Comparison of ENCODE assay signal across 8 cellular contexts in the genomic region with DNA sequence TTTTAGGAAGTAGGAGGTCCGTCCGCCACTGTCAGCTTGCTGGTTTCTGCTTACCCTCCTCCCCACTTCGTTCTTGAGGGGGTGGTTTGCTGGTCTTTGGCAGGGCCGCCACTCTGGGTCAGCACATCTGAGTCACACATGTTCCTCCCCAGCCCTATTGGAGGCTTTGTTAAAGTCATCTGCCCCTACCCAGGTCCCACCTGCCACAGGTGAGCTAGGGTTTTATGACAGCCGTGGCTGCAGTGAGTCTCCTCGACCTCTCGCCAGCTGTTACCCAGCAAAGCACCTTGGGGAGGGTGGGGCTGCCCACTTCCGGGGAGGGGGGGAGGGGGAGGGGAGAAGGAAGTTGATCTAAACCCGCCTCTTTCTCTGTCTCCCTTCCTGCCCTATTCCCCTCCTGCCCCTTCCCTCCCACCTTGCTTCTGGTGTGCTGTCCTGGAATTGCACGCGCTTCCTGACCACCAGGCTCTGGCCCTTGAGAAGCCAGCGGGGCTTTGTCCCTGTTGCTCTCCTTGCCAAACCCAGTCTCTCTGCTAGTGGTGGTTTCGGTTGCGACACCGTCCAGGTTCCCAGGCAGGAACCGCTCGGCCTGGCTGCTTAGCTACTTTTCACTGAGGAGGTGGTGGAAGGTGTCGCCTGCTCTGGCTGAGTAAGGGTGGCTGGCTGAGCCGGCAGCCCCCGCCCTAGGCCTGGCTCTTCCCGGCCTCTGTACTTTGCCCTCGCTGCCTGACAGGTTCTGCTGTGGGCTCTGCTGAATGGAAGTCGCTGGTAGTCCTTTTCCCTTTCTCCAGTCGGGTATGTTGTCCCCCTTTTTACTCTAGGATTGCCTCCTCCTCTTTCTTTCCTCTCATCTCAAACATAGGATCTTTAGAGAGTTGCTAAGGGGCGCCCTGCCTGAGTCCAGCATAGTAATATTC. TPM values are rescaled to one million over a fixed set of nuclear protein-coding genes. Genes with fewer than 3 reads are reported as not detected.
DNase-seq lines count a peak whose midpoint lies in the region; ATAC-seq and TF ChIP-seq lines count a peak whose summit lies in the region.

No MANE protein-coding gene starts in this region.

- H3K27me3 Mint-ChIP-seq in type B pancreatic cell, result no peaks in the 10 kb centered on the region

- H3K27ac Mint-ChIP-seq in type B pancreatic cell, result peak overlapping the region; percentile 96

- H3K4me1 Mint-ChIP-seq in type B pancreatic cell (ENCODE audit: unreplicated experiment), result peaks cover 33% of the 10 kb centered on the region

- DNase-seq in NOMO-1 treated with DMSO at 0.1 percent for 48 hours (lab: John Stamatoyannopoulos, UW; ENCODE audit: unreplicated experiment), result peak; percentile 77
- DNase-seq in activated T-helper 1 cell treated with Interleukin-2 at 50 U/mL for 16 hours (ENCODE audit: low read depth), result peak; percentile 63
- peak; percentile 60 to 74 for DNase-seq in foreskin fibroblast
- peak; percentile 25 for DNase-seq in pons (ENCODE audit: low spot score)
- no peak for DNase-seq in type B pancreatic cell (ENCODE audit: extremely low spot score, unreplicated experiment)

- H3K9me3 Mint-ChIP-seq in type B pancreatic cell, result no peaks in the 10 kb centered on the region

- ATAC-seq in GM18502 (IDR thresholded peaks at IDR 0.05; ENCODE audit: poor library complexity, unreplicated experiment) (peak; percentile 57), HG03045 (IDR thresholded peaks at IDR 0.05; ENCODE audit: unreplicated experiment) (peak; percentile 63), HG03139 (IDR thresholded peaks at IDR 0.05; ENCODE audit: unreplicated experiment) (no peak)

- TF ChIP-seq CTCF in foreskin fibroblast (IDR thresholded peaks at IDR 0.05; ENCODE audit: low read depth, low read length), result no peak
- TF ChIP-seq CTCF in type B pancreatic cell (conservative IDR thresholded peaks at IDR 0.05), result no peak

- H3K4me3 Mint-ChIP-seq in type B pancreatic cell, result peak overlapping the region; percentile 83

- no peak overlapping the region for H3K4me3 ChIP-seq in foreskin fibroblast (ENCODE audit: low read depth in 1 of 2, low read length in 2 of 2)

- peaks cover 4% of the 10 kb centered on the region for H3K36me3 Mint-ChIP-seq in type B pancreatic cell

RNA-seq across cellular contexts. Expression of gene RCOR2, which starts 28.5 kb away (rescaled TPM):
- 8.1 and 38.1 TPM in 2 replicates for total RNA-seq in type B pancreatic cell (ENCODE audit: low replicate concordance)

RNA-seq across cellular contexts. Expression of gene MARK2, which starts 49.5 kb away (rescaled TPM):
- total RNA-seq in type B pancreatic cell (ENCODE audit: low replicate concordance), result 52.8 and 73.5 TPM in 2 replicates

RNA-seq across cellular contexts. Expression of gene NAA40, which starts 50.4 kb away (rescaled TPM):
- total RNA-seq in type B pancreatic cell (ENCODE audit: low replicate concordance), result 33.8 and 51.2 TPM in 2 replicates
